ENCODE assay signal across 1 cellular context in the genomic region with DNA sequence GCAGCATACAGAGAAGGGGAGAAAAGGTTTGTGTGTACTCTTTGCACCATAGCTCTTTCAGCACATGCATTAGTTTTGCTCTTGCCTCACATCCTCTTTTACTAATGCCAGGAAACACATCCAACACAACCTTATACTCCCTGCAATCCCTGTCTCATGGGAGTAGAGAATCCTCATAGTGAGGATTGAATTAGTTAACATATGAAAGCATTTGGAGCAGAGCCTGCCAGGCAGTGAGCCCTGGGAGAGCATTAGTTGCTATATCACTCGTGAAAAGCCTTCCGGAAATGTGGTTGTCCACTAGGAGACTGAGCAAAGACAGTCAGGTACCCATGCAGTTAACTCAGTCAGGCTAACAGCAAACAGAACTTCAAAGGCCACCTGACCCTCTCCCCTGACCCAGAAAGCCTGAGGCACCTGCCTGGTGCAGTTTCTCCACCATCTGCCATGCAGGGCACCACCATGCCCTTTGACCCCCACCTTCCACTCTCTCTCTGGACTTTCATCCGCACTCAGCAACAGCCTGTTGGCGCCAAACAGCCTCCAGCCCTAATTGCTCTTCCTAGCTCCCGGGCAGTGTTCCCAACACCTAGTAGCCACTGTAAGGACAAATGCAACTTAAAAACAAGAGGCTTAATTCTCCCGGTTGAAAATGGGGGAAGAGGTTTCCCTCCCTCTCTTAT.
TF ChIP-seq lines count a peak whose summit lies in the region.

No MANE protein-coding gene starts in this region.

TF ChIP-seq in HepG2, 621 proteins besides CTCF, POLR2A, EP300 and RAD21 (continued from another document and continues in another):
- TF ChIP-seq, protein P1, sequence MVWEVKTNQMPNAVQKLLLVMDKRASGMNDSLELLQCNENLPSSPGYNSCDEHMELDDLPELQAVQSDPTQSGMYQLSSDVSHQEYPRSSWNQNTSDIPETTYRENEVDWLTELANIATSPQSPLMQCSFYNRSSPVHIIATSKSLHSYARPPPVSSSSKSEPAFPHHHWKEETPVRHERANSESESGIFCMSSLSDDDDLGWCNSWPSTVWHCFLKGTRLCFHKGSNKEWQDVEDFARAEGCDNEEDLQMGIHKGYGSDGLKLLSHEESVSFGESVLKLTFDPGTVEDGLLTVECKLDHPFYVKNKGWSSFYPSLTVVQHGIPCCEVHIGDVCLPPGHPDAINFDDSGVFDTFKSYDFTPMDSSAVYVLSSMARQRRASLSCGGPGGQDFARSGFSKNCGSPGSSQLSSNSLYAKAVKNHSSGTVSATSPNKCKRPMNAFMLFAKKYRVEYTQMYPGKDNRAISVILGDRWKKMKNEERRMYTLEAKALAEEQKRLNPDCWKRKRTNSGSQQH (CRISPR knock-in tag; IDR thresholded peaks at IDR 0.05; ENCODE audit: low read depth): 0 out of 2 replicates have a peak, but pooled peaks have one; percentile 22
- TF ChIP-seq ZNF18 (CRISPR knock-in tag; IDR thresholded peaks at IDR 0.05; ENCODE audit: insufficient replicate concordance) (no peak), IRX3 (CRISPR knock-in tag; IDR thresholded peaks at IDR 0.05; ENCODE audit: borderline replicate concordance, low read depth) (no peak), BRD4 (CRISPR knock-in tag; IDR thresholded peaks at IDR 0.05) (peak; percentile 66; the same call in 1 of the 2 replicates), ZMYM2 (CRISPR knock-in tag; IDR thresholded peaks at IDR 0.05) (peak; percentile 82), CAMTA2 (CRISPR knock-in tag; IDR thresholded peaks at IDR 0.05; ENCODE audit: borderline replicate concordance) (no peak), RFX3 (CRISPR knock-in tag; IDR thresholded peaks at IDR 0.05) (no peak), TCF7L2 (IDR thresholded peaks at IDR 0.05; ENCODE audit: low read depth, low read length) (peak; percentile 88; the same call in 1 of the 2 replicates), RNF2 (conservative IDR thresholded peaks at IDR 0.05; ENCODE audit: low read depth) (peak; percentile 17; the same call in 1 of the 2 replicates), CCAR2 (optimal IDR thresholded peaks at IDR 0.05; ENCODE audit: low read depth, low read length) (no peak), ZNF572 (CRISPR knock-in tag; IDR thresholded peaks at IDR 0.05) (no peak), ZNF468 (CRISPR knock-in tag; IDR thresholded peaks at IDR 0.05) (no peak), HNRNPL (IDR thresholded peaks at IDR 0.05; ENCODE audit: low read depth, low read length) (peak; percentile 97), ZNF777 (CRISPR knock-in tag; IDR thresholded peaks at IDR 0.05) (no peak), RFXAP (CRISPR knock-in tag; IDR thresholded peaks at IDR 0.05; ENCODE audit: borderline replicate concordance) (peak; percentile 89), JUNB (CRISPR knock-in tag; IDR thresholded peaks at IDR 0.05; ENCODE audit: borderline replicate concordance) (no peak), ARNT2 (CRISPR knock-in tag; IDR thresholded peaks at IDR 0.05; ENCODE audit: low read depth) (peak; percentile 61; the same call in 1 of the 2 replicates), SNAI1 (CRISPR knock-in tag; IDR thresholded peaks at IDR 0.05; ENCODE audit: borderline replicate concordance) (peak; percentile 93; the same call in 1 of the 2 replicates), ZNF674 (CRISPR knock-in tag; IDR thresholded peaks at IDR 0.05; ENCODE audit: low read depth) (no peak), ZNF749 (CRISPR knock-in tag; IDR thresholded peaks at IDR 0.05; ENCODE audit: borderline replicate concordance) (peak; percentile 91; the same call in 1 of the 2 replicates), ZFP82 (CRISPR knock-in tag; IDR thresholded peaks at IDR 0.05; ENCODE audit: borderline replicate concordance) (no peak), ZSCAN29 (CRISPR knock-in tag; conservative IDR thresholded peaks at IDR 0.05) (peak; percentile 95), NR0B2 (CRISPR knock-in tag; IDR thresholded peaks at IDR 0.05) (0 out of 2 replicates have a peak, but pooled peaks have one; percentile 38), ZNF549 (CRISPR knock-in tag; IDR thresholded peaks at IDR 0.05) (peak; percentile 99), ZFP41 (CRISPR knock-in tag; IDR thresholded peaks at IDR 0.05; ENCODE audit: borderline replicate concordance) (no peak), HNF4A (CRISPR knock-in tag; IDR thresholded peaks at IDR 0.05) (peak; percentile 100), MXD1 (CRISPR knock-in tag; IDR thresholded peaks at IDR 0.05) (peak; percentile 46; the same call in 1 of the 2 replicates), ZBTB33 (CRISPR knock-in tag; IDR thresholded peaks at IDR 0.05) (peak; percentile 53; the same call in 1 of the 2 replicates), BCL6 (CRISPR knock-in tag; IDR thresholded peaks at IDR 0.05) (peak; percentile 88), TMF1 (CRISPR knock-in tag; IDR thresholded peaks at IDR 0.05; ENCODE audit: low read depth) (no peak; the same call in 1 of the 2 replicates), STAT5B (CRISPR knock-in tag; IDR thresholded peaks at IDR 0.05) (no peak; the same call in 1 of the 2 replicates), ZNF432 (CRISPR knock-in tag; IDR thresholded peaks at IDR 0.05; ENCODE audit: borderline replicate concordance) (no peak), CEBPG (CRISPR knock-in tag; IDR thresholded peaks at IDR 0.05) (peak; percentile 68), E2F5 (CRISPR knock-in tag; conservative IDR thresholded peaks at IDR 0.05) (peak; percentile 86), JUND (CRISPR knock-in tag; IDR thresholded peaks at IDR 0.05) (peak; percentile 54), ELF1 (CRISPR knock-in tag; IDR thresholded peaks at IDR 0.05) (peak; percentile 52; the same call in 1 of the 2 replicates), SATB2 (CRISPR knock-in tag; IDR thresholded peaks at IDR 0.05) (no peak)
- TF ChIP-seq, protein P2, sequence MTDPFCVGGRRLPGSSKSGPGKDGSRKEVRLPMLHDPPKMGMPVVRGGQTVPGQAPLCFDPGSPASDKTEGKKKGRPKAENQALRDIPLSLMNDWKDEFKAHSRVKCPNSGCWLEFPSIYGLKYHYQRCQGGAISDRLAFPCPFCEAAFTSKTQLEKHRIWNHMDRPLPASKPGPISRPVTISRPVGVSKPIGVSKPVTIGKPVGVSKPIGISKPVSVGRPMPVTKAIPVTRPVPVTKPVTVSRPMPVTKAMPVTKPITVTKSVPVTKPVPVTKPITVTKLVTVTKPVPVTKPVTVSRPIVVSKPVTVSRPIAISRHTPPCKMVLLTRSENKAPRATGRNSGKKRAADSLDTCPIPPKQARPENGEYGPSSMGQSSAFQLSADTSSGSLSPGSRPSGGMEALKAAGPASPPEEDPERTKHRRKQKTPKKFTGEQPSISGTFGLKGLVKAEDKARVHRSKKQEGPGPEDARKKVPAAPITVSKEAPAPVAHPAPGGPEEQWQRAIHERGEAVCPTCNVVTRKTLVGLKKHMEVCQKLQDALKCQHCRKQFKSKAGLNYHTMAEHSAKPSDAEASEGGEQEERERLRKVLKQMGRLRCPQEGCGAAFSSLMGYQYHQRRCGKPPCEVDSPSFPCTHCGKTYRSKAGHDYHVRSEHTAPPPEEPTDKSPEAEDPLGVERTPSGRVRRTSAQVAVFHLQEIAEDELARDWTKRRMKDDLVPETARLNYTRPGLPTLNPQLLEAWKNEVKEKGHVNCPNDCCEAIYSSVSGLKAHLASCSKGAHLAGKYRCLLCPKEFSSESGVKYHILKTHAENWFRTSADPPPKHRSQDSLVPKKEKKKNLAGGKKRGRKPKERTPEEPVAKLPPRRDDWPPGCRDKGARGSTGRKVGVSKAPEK (CRISPR knock-in tag; IDR thresholded peaks at IDR 0.05; ENCODE audit: borderline replicate concordance): 0 out of 2 replicates have a peak, but pooled peaks have one; percentile 24
- TF ChIP-seq, protein P3, sequence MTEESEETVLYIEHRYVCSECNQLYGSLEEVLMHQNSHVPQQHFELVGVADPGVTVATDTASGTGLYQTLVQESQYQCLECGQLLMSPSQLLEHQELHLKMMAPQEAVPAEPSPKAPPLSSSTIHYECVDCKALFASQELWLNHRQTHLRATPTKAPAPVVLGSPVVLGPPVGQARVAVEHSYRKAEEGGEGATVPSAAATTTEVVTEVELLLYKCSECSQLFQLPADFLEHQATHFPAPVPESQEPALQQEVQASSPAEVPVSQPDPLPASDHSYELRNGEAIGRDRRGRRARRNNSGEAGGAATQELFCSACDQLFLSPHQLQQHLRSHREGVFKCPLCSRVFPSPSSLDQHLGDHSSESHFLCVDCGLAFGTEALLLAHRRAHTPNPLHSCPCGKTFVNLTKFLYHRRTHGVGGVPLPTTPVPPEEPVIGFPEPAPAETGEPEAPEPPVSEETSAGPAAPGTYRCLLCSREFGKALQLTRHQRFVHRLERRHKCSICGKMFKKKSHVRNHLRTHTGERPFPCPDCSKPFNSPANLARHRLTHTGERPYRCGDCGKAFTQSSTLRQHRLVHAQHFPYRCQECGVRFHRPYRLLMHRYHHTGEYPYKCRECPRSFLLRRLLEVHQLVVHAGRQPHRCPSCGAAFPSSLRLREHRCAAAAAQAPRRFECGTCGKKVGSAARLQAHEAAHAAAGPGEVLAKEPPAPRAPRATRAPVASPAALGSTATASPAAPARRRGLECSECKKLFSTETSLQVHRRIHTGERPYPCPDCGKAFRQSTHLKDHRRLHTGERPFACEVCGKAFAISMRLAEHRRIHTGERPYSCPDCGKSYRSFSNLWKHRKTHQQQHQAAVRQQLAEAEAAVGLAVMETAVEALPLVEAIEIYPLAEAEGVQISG (CRISPR knock-in tag; IDR thresholded peaks at IDR 0.05): peak; percentile 93
- TF ChIP-seq, protein P4, sequence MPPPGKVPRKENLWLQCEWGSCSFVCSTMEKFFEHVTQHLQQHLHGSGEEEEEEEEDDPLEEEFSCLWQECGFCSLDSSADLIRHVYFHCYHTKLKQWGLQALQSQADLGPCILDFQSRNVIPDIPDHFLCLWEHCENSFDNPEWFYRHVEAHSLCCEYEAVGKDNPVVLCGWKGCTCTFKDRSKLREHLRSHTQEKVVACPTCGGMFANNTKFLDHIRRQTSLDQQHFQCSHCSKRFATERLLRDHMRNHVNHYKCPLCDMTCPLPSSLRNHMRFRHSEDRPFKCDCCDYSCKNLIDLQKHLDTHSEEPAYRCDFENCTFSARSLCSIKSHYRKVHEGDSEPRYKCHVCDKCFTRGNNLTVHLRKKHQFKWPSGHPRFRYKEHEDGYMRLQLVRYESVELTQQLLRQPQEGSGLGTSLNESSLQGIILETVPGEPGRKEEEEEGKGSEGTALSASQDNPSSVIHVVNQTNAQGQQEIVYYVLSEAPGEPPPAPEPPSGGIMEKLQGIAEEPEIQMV (CRISPR knock-in tag; IDR thresholded peaks at IDR 0.05; ENCODE audit: low read depth): peak; percentile 79; the same call in 1 of the 2 replicates
- TF ChIP-seq, protein P5, sequence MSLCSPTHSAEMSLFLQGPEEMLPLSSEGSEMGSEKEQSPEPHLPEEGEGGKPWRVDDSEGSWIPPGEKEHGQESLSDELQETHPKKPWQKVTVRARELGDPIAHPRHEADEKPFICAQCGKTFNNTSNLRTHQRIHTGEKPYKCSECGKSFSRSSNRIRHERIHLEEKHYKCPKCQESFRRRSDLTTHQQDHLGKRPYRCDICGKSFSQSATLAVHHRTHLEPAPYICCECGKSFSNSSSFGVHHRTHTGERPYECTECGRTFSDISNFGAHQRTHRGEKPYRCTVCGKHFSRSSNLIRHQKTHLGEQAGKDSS (CRISPR knock-in tag; IDR thresholded peaks at IDR 0.05; ENCODE audit: borderline replicate concordance, low read depth): peak; percentile 95; the same call in 1 of the 2 replicates
- TF ChIP-seq, protein P6, sequence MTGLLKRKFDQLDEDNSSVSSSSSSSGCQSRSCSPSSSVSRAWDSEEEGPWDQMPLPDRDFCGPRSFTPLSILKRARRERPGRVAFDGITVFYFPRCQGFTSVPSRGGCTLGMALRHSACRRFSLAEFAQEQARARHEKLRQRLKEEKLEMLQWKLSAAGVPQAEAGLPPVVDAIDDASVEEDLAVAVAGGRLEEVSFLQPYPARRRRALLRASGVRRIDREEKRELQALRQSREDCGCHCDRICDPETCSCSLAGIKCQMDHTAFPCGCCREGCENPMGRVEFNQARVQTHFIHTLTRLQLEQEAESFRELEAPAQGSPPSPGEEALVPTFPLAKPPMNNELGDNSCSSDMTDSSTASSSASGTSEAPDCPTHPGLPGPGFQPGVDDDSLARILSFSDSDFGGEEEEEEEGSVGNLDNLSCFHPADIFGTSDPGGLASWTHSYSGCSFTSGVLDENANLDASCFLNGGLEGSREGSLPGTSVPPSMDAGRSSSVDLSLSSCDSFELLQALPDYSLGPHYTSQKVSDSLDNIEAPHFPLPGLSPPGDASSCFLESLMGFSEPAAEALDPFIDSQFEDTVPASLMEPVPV (CRISPR knock-in tag; IDR thresholded peaks at IDR 0.05): 0 out of 2 replicates have a peak, but pooled peaks have one; percentile 63
